11 cellular contexts compared by ENCODE assay signal in the genomic region with DNA sequence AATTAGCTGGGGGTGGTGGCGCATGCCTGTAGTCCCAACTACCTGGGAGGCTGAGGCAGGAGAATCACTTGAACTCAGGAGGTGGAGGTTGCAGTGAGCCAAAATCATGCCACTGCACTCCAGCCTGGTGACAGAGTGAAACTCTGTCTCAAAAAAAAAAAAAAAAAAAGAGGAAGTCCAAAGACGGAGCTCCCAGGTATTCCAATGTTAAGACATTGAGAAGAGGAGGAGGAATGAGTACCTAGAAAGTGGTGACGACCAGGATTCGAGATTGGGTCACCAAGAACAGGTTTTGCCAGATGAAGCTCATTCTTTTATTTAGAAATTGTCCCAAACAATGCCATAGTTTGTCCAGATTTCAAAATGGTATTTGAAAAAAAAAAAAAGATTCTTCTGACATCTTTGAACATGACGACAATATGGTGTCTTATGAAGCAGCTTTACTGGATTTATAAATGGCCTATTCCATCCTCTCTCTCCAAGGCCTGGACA. TPM values are rescaled to one million over a fixed set of nuclear protein-coding genes. Genes with fewer than 3 reads are reported as not detected.
"Had no signal": no experiment of that assay in that cellular context is flagged by ENCODE, and none has a peak within 500 bp of the region (broad histone marks: within the 10 kb centered on the region; RNA-seq: fewer than 3 reads in every experiment).

No MANE protein-coding gene starts in this region.

RNA-seq across cellular contexts. Expression of a gene that starts 33.0 kb away (rescaled TPM):
- total RNA-seq: OCI-LY7, PC-3, PC-9, Peyer's patch, Right ventricle myocardium inferior, Right ventricle myocardium superior, RPMI7951, SJCRH30, SJSA1, T-cell had no signal
- polyA plus RNA-seq: SK-N-SH had no signal
